Comparison of ENCODE assay signal across 8 cellular contexts in genomic region chr5:181261320-181262085, GRCh38. TPM values are rescaled to one million over a fixed set of nuclear protein-coding genes. Genes with fewer than 3 reads are reported as not detected.
A peak's percentile ranks its signal among the peaks of the same experiment; 100 is the strongest.
DNase-seq lines count a peak whose midpoint lies in the region; ATAC-seq, FAIRE-seq and TF ChIP-seq lines count a peak whose summit lies in the region.

No MANE protein-coding gene starts in this region.

- TF ChIP-seq EP300 in upper lobe of left lung (IDR thresholded peaks at IDR 0.05) = no peak

- WGBS in pancreas, 2 donors = 0 to 1% methylated on average over 55 to 60 of the region's 60 CpGs
- WGBS in upper lobe of left lung, 2 donors = 1% methylated on average over 18 to 45 of the region's 60 CpGs

- H3K4me1 Mint-ChIP-seq in Caco-2 (ENCODE audit: low read depth, unreplicated experiment) = peaks cover 15% of the 10 kb centered on the region
- peaks cover 37% of the 10 kb centered on the region for H3K4me1 Mint-ChIP-seq in activated T-helper 1 cell treated with anti-CD3 and anti-CD28 coated beads, Interleukin-12 subunit alpha, Interleukin-12 subunit beta, Interleukin-2, Interleukin-4 antibody, amounts not matched to agents 30 ng/mL and 10 ng/mL and 1 ng/mL, durations not matched to agents 14 hours and 24 hours and 36 hours (ENCODE audit: low read depth)

- peaks cover 26% of the 10 kb centered on the region for H3K36me3 Mint-ChIP-seq in Caco-2 (ENCODE audit: insufficient read depth, unreplicated experiment)
- H3K36me3 Mint-ChIP-seq in activated T-helper 1 cell treated with anti-CD3 and anti-CD28 coated beads, Interleukin-12 subunit alpha, Interleukin-12 subunit beta, Interleukin-2, Interleukin-4 antibody, amounts not matched to agents 30 ng/mL and 10 ng/mL and 1 ng/mL, durations not matched to agents 14 hours and 24 hours and 36 hours (ENCODE audit: low read depth) = peaks cover 27% of the 10 kb centered on the region

- H3K27me3 Mint-ChIP-seq in Caco-2 (ENCODE audit: insufficient read depth, unreplicated experiment) = no peaks in the 10 kb centered on the region
- H3K27me3 Mint-ChIP-seq in activated T-helper 1 cell treated with anti-CD3 and anti-CD28 coated beads, Interleukin-12 subunit alpha, Interleukin-12 subunit beta, Interleukin-2, Interleukin-4 antibody, amounts not matched to agents 30 ng/mL and 10 ng/mL and 1 ng/mL, durations not matched to agents 14 hours and 24 hours and 36 hours (ENCODE audit: insufficient read depth) = no peaks in the 10 kb centered on the region

- H3K4me3 Mint-ChIP-seq in Caco-2 (ENCODE audit: unreplicated experiment) = peak overlapping the region; percentile 80
- peak overlapping the region; percentile 99 for H3K4me3 Mint-ChIP-seq in activated T-helper 1 cell treated with anti-CD3 and anti-CD28 coated beads, Interleukin-12 subunit alpha, Interleukin-12 subunit beta, Interleukin-2, Interleukin-4 antibody, amounts not matched to agents 30 ng/mL and 10 ng/mL and 1 ng/mL, durations not matched to agents 14 hours and 24 hours and 36 hours

- H3K4me2 ChIP-seq in Karpas-422 (ENCODE audit: low read depth, low read length, poor library complexity, severe bottlenecking) = peak overlapping the region; percentile 96

- FAIRE-seq in pancreas (lab: Jason Lieb, UNC) = no peak

- H3K9me3 Mint-ChIP-seq in Caco-2 (ENCODE audit: unreplicated experiment) = no peaks in the 10 kb centered on the region
- H3K9me3 Mint-ChIP-seq in activated T-helper 1 cell treated with anti-CD3 and anti-CD28 coated beads, Interleukin-12 subunit alpha, Interleukin-12 subunit beta, Interleukin-2, Interleukin-4 antibody, amounts not matched to agents 30 ng/mL and 10 ng/mL and 1 ng/mL, durations not matched to agents 14 hours and 24 hours and 36 hours = no peaks in the 10 kb centered on the region

- H3K9ac ChIP-seq in Karpas-422 (ENCODE audit: low read length) = peak overlapping the region; percentile 99

- no peaks in the 10 kb centered on the region for H3K9me3 ChIP-seq in Caco-2
- H3K9me3 ChIP-seq in Karpas-422 (ENCODE audit: low read length) = no peaks in the 10 kb centered on the region
- H3K9me3 ChIP-seq in pancreas = no peaks in the 10 kb centered on the region
- H3K9me3 ChIP-seq in upper lobe of left lung = no peaks in the 10 kb centered on the region

- H3K4me3 ChIP-seq in Caco-2 (ENCODE audit: low read depth, low read length) = peak overlapping the region; percentile 60
- H3K4me3 ChIP-seq in Karpas-422 (ENCODE audit: low read length) = peak overlapping the region; percentile 84
- peak overlapping the region; percentile 70 to 97 (median 94) for H3K4me3 ChIP-seq in pancreas
- H3K4me3 ChIP-seq in upper lobe of left lung = peak overlapping the region; percentile 77 to 92 (median 84)

- H2AFZ ChIP-seq in Karpas-422 (ENCODE audit: low read length) = peak overlapping the region; percentile 87; the same call in 1 of the 2 replicates

- ATAC-seq in GM21576 (IDR thresholded peaks at IDR 0.05; ENCODE audit: unreplicated experiment) = peak; percentile 54
- peak; percentile 70 to 83 (median 74) for ATAC-seq in pancreas
- peak; percentile 76 to 87 for ATAC-seq in upper lobe of left lung (ENCODE audit: low FRiP score in 2 of 2)

- peaks cover 52% of the 10 kb centered on the region for H3K79me2 ChIP-seq in Karpas-422 (ENCODE audit: low read length)

- peaks cover 18% of the 10 kb centered on the region; the same call in 1 of the 2 replicates for H4K20me1 ChIP-seq in Karpas-422 (ENCODE audit: insufficient read depth, low read depth, low read length)

- intact Hi-C loops in Caco-2 (cut with micrococcal nuclease; ENCODE audit: unreplicated experiment) (loop anchor here (1.0 to 5.0 kb wide), 2 partner anchors 38 to 74 kb away; partner anchors contain the start of gene TRIM41), pancreas (cut with DNase I) (no loop called here)
- intact Hi-C loops in activated T-helper 1 cell treated with anti-CD3 and anti-CD28 coated beads, Interleukin-12 subunit alpha, Interleukin-12 subunit beta, Interleukin-2, Interleukin-4 antibody, amounts not matched to agents 30 ng/mL and 10 ng/mL and 1 ng/mL, durations not matched to agents 14 hours and 24 hours and 36 hours (cut with micrococcal nuclease) = loop anchor here (1.0 to 5.0 kb wide), 8 partner anchors 15 to 449 kb away; partner anchors contain the start of genes TRIM41 and ZFP62

- TF ChIP-seq CTCF in Caco-2 (IDR thresholded peaks at IDR 0.05; ENCODE audit: insufficient read depth in 1 of 2, low read depth in 1 of 2, low read length in 1 of 2, severe bottlenecking in 1 of 2, unreplicated experiment in 1 of 2) (peak in 1 of 2 experiments; percentile 1), pancreas (IDR thresholded peaks at IDR 0.05) (no peak), upper lobe of left lung (IDR thresholded peaks at IDR 0.05) (peak in 2 of 6 experiments; percentile 10 to 13)

- H3K27ac ChIP-seq in Karpas-422 (ENCODE audit: low read length) (peak overlapping the region; percentile 86), pancreas (peak overlapping the region; percentile 96 to 99 (median 99)), upper lobe of left lung (peak overlapping the region; percentile 96 to 100 (median 99))

- CTCF ChIA-PET in Caco-2 (lab: Charles Lee) = interaction anchor here (0.6 to 1.7 kb wide), 3 partner anchors 10 to 674 kb away, joined by 4 to 7 read pairs (median 6); no protein-coding TSS in a partner anchor

- TF ChIP-seq POLR2A in upper lobe of left lung (IDR thresholded peaks at IDR 0.05) = peak in 3 of 4 donors; percentile 60 to 77 (median 73)

- peaks cover 11% of the 10 kb centered on the region; the same call in 1 of the 2 replicates for H3K4me1 ChIP-seq in Caco-2
- H3K4me1 ChIP-seq in Karpas-422 (ENCODE audit: low read length) = peaks cover 31% of the 10 kb centered on the region
- H3K4me1 ChIP-seq in pancreas = peaks cover 12 to 30% (median 19%) of the 10 kb centered on the region in 3 donors
- peaks cover 37 to 51% (median 44%) of the 10 kb centered on the region in 4 donors for H3K4me1 ChIP-seq in upper lobe of left lung

- BruUV-seq in Caco-2 (replicated peaks; lab: Mats Ljungman, UMichigan) = no TSS peak

- peak overlapping the region; percentile 69 for H3K27ac Mint-ChIP-seq in Caco-2 (ENCODE audit: unreplicated experiment)
- peak overlapping the region; percentile 96 for H3K27ac Mint-ChIP-seq in activated T-helper 1 cell treated with anti-CD3 and anti-CD28 coated beads, Interleukin-12 subunit alpha, Interleukin-12 subunit beta, Interleukin-2, Interleukin-4 antibody, amounts not matched to agents 30 ng/mL and 10 ng/mL and 1 ng/mL, durations not matched to agents 14 hours and 24 hours and 36 hours

- H3K27me3 ChIP-seq in Caco-2 (replicated peaks; ENCODE audit: control insufficient read depth, insufficient read depth, low read length) = no peaks in the 10 kb centered on the region
- no peaks in the 10 kb centered on the region for H3K27me3 ChIP-seq in Karpas-422 (ENCODE audit: low read length)
- no peaks in the 10 kb centered on the region for H3K27me3 ChIP-seq in pancreas
- no peaks in the 10 kb centered on the region for H3K27me3 ChIP-seq in upper lobe of left lung

- DNase-seq in Caco-2 (peak; percentile 74 to 78), Karpas-422 (peak; percentile 85), foreskin melanocyte (peak; percentile 70), pancreas (peak; percentile 65 to 88 (median 74)), upper lobe of left lung (peak; percentile 85 to 94), cerebellar nuclear complex (lab: John Stamatoyannopoulos, UW) (no peak)
- peak; percentile 71 for DNase-seq in activated T-helper 1 cell treated with anti-CD3 and anti-CD28 coated beads, Interleukin-12 subunit alpha, Interleukin-12 subunit beta, Interleukin-2, Interleukin-4 antibody, amounts not matched to agents 30 ng/mL and 10 ng/mL and 1 ng/mL, durations not matched to agents 14 hours and 24 hours and 36 hours (ENCODE audit: low spot score)

- H3K9me2 ChIP-seq in Karpas-422 (replicated peaks; ENCODE audit: insufficient read depth, low read length) = no peaks in the 10 kb centered on the region

- H3K36me3 ChIP-seq in Caco-2 (ENCODE audit: control insufficient read depth, insufficient read depth, low read length) (no peaks in the 10 kb centered on the region), Karpas-422 (ENCODE audit: insufficient read depth, low read length) (peaks cover 12% of the 10 kb centered on the region), pancreas (no peaks in the 10 kb centered on the region), upper lobe of left lung (peaks cover 0 to 14% (median 2%) of the 10 kb centered on the region in 4 donors)

- POLR2A ChIA-PET in Caco-2 (lab: Charles Lee) = interaction anchor here (1.0 to 2.6 kb wide), 4 partner anchors 10 to 77 kb away, joined by 3 to 11 read pairs (median 5); no protein-coding TSS in a partner anchor

RNA-seq across cellular contexts. Expression of gene TRIM52, which starts 0.6 kb away (rescaled TPM):
- 11.9 and 13.6 TPM in 2 replicates for total RNA-seq in Caco-2 (2022)
- total RNA-seq in Karpas-422 (2014; rRNA removed; shearing (Covaris generic); ENCODE audit: low replicate concordance) = 18.7 and 21.8 TPM in 2 replicates
- total RNA-seq in activated T-helper 1 cell treated with anti-CD3 and anti-CD28 coated beads, Interleukin-12 subunit alpha, Interleukin-12 subunit beta, Interleukin-2, Interleukin-4 antibody, amounts not matched to agents 30 ng/mL and 10 ng/mL and 1 ng/mL, durations not matched to agents 14 hours and 24 hours and 36 hours = 15.3 and 17.1 TPM in 2 replicates
- 10 to 100 TPM in 1 of 6 donors, 1 to 10 TPM in 5; 5.6 to 10.4 (median 7.4) TPM for total RNA-seq in pancreas
- polyA plus RNA-seq in pancreas = 10 to 100 TPM; 12.8 to 18.1 TPM
- total RNA-seq in upper lobe of left lung = 10 to 100 TPM; 12.3 to 47.1 (median 15.6) TPM

RNA-seq across cellular contexts. Expression of gene RACK1, which starts 17.8 kb away (rescaled TPM):
- total RNA-seq in Caco-2 (2022) (2,098 and 2,258 TPM in 2 replicates), pancreas (1,000 to 10,000 TPM in 5 of 6 donors, 100 to 1,000 TPM in 1; 974 to 1,629 (median 1,266) TPM), upper lobe of left lung (1,000 to 10,000 TPM in 5 of 6 donors, 100 to 1,000 TPM in 1; 801 to 1,863 (median 1,196) TPM)
- 7,026 and 7,196 TPM in 2 replicates for total RNA-seq in Karpas-422 (2014; rRNA removed; shearing (Covaris generic); ENCODE audit: low replicate concordance)
- total RNA-seq in activated T-helper 1 cell treated with anti-CD3 and anti-CD28 coated beads, Interleukin-12 subunit alpha, Interleukin-12 subunit beta, Interleukin-2, Interleukin-4 antibody, amounts not matched to agents 30 ng/mL and 10 ng/mL and 1 ng/mL, durations not matched to agents 14 hours and 24 hours and 36 hours = 2,098 and 2,121 TPM in 2 replicates
- polyA plus RNA-seq in pancreas = 1,000 to 10,000 TPM; 1,162 to 1,304 TPM

RNA-seq across cellular contexts. Expression of gene TRIM41, which starts 38.4 kb away (rescaled TPM):
- total RNA-seq in Caco-2 (2022) = 23.6 and 28.7 TPM in 2 replicates
- 23.6 and 46.2 TPM in 2 replicates for total RNA-seq in Karpas-422 (2014; rRNA removed; shearing (Covaris generic); ENCODE audit: low replicate concordance)
- 31.8 and 34.8 TPM in 2 replicates for total RNA-seq in activated T-helper 1 cell treated with anti-CD3 and anti-CD28 coated beads, Interleukin-12 subunit alpha, Interleukin-12 subunit beta, Interleukin-2, Interleukin-4 antibody, amounts not matched to agents 30 ng/mL and 10 ng/mL and 1 ng/mL, durations not matched to agents 14 hours and 24 hours and 36 hours
- total RNA-seq in pancreas = 10 to 100 TPM; 11.4 to 22.1 (median 12.1) TPM
- 10 to 100 TPM; 17.3 to 28.7 TPM for polyA plus RNA-seq in pancreas
- 10 to 100 TPM; 14.4 to 75.4 (median 34.1) TPM for total RNA-seq in upper lobe of left lung

RNA-seq across cellular contexts. Expression of gene TRIM7, which starts 56.5 kb away (rescaled TPM):
- total RNA-seq in Caco-2 (2022) (0.86 and 1.0 TPM in 2 replicates), pancreas (10 to 100 TPM in 1 of 6 donors, 1 to 10 TPM in 5; 1.9 to 11.1 (median 3.9) TPM), upper lobe of left lung (1 to 10 TPM in 5 of 6 donors, under 1 TPM in 1; 0.83 to 6.7 (median 2.9) TPM)
- total RNA-seq in Karpas-422 (2014; rRNA removed; shearing (Covaris generic); ENCODE audit: low replicate concordance) = 2.0 TPM in 1 of 2 replicates, not detected in the other
- 1.5 and 1.8 TPM in 2 replicates for total RNA-seq in activated T-helper 1 cell treated with anti-CD3 and anti-CD28 coated beads, Interleukin-12 subunit alpha, Interleukin-12 subunit beta, Interleukin-2, Interleukin-4 antibody, amounts not matched to agents 30 ng/mL and 10 ng/mL and 1 ng/mL, durations not matched to agents 14 hours and 24 hours and 36 hours
- 1 to 10 TPM; 2.4 to 3.0 TPM for polyA plus RNA-seq in pancreas

Comparison
In these comparisons a context has a peak if more than half of its experiments do, and no peak if none do; other contexts are left out.
1. DNase-seq: peak in Caco-2 (2 of 2), Karpas-422 (single experiment), activated T-helper 1 cell treated with anti-CD3 and anti-CD28 coated beads, Interleukin-12 subunit alpha, Interleukin-12 subunit beta, Interleukin-2, Interleukin-4 antibody, amounts not matched to agents 30 ng/mL and 10 ng/mL and 1 ng/mL, durations not matched to agents 14 hours and 24 hours and 36 hours (single experiment), foreskin melanocyte (single experiment), pancreas (6 of 6) and upper lobe of left lung (2 of 2); none in cerebellar nuclear complex (0 of 2).
2. intact Hi-C loops: an anchor here in Caco-2 (1.0 to 5.0 kb wide) and activated T-helper 1 cell treated with anti-CD3 and anti-CD28 coated beads, Interleukin-12 subunit alpha, Interleukin-12 subunit beta, Interleukin-2, Interleukin-4 antibody, amounts not matched to agents 30 ng/mL and 10 ng/mL and 1 ng/mL, durations not matched to agents 14 hours and 24 hours and 36 hours (1.0 to 5.0 kb wide); none called in pancreas.
3. Peak in every context shown above with its lines, with median percentiles within 50 percentile points of each other: H3K4me3 ChIP-seq, ATAC-seq and H3K27ac ChIP-seq.